Comparison of ENCODE assay signal across 22 cellular contexts in the genomic region with DNA sequence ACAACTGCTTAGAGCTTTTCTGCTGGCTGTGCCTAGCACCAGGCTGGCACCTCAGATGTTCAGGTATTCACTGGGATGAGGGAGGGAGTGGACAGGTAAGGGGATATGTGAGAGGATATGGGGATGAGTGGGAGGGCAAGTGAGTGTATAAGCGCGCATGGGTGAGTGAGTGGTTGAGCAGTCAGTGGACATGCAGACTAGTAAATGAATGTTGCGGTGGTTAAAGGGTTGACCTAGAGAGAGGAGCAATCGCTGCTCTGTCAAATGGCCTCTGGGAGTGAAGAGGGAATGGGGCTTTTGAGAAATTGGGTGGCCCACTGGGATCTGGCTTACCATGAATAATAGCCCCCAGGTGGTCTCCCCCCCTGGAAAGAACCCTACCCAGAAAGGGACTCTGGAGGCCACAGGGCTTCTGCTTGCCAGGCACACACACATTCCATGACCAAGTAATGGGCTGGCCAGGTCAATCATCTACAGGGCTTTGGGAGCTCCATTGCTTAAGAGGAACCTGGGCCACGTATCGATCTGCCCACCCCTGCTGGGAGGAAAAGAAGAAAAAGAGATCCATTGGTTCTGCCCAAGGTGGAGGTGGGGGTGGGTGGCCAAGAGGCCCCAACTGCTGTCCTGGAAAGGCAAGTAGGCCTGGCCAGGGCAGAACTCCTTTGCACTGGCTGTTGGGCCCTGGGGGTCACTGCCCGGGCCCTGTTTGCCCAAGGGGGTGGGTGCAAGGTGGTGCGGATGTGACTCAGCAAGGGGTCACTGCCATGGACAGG. TPM values are rescaled to one million over a fixed set of nuclear protein-coding genes. Genes with fewer than 3 reads are reported as not detected.
DNase-seq lines count a peak whose midpoint lies in the region; TF ChIP-seq lines count a peak whose summit lies in the region.
"Had no signal": no experiment of that assay in that cellular context is flagged by ENCODE, and none has a peak within 500 bp of the region (broad histone marks: within the 10 kb centered on the region; RNA-seq: fewer than 3 reads in every experiment).

No MANE protein-coding gene starts in this region.

- H3K36me3 Mint-ChIP-seq in Calu3 (ENCODE audit: insufficient read depth, unreplicated experiment), result peaks cover 7% of the 10 kb centered on the region
- H3K36me3 Mint-ChIP-seq in activated T-cell treated with anti-CD3 and anti-CD28 coated beads, Interleukin-2, amount 50 U/mL, for 24 hours (ENCODE audit: low read depth), result no peaks in the 10 kb centered on the region
- H3K36me3 Mint-ChIP-seq: stimulated activated effector memory CD8-positive, alpha-beta T cell treated with anti-CD3 and anti-CD28 coated beads, Interleukin-12 subunit alpha, Interleukin-12 subunit beta, amount 100 ng/mL, for 72 hours had no signal

- no peak overlapping the region for H2BK5ac ChIP-seq in neuronal stem cell (ENCODE audit: low read length)

- H3K4me3 ChIP-seq in Karpas-422 (ENCODE audit: low read length) (peak overlapping the region; percentile 63; the same call in 1 of the 2 replicates), epithelial cell of proximal tubule (ENCODE audit: low read depth, low read length) (no peak overlapping the region), neuronal stem cell (ENCODE audit: low read length in 2 of 2) (no peak overlapping the region), ascending aorta (no peak overlapping the region)
- H3K4me3 ChIP-seq: thyroid gland had no signal

- H3K18ac ChIP-seq in neuronal stem cell (ENCODE audit: low read length), result no peak overlapping the region

- H2AFZ ChIP-seq in Karpas-422 (ENCODE audit: low read length) (peak overlapping the region; percentile 22), neuronal stem cell (ENCODE audit: low read length) (peak overlapping the region; percentile 85)

- H3K23ac ChIP-seq in neuronal stem cell (ENCODE audit: low read depth, low read length, poor library complexity), result no peak overlapping the region

- H3K4ac ChIP-seq in neuronal stem cell (ENCODE audit: low read length), result no peak overlapping the region

- H3K27me3 Mint-ChIP-seq in Calu3 (ENCODE audit: unreplicated experiment), result no peaks in the 10 kb centered on the region
- no peaks in the 10 kb centered on the region for H3K27me3 Mint-ChIP-seq in activated T-cell treated with anti-CD3 and anti-CD28 coated beads, Interleukin-2, amount 50 U/mL, for 24 hours

- H2AK5ac ChIP-seq in neuronal stem cell (ENCODE audit: low read depth, low read length), result peak overlapping the region; percentile 58

- peaks cover 31% of the 10 kb centered on the region for H3K4me1 ChIP-seq in Karpas-422 (ENCODE audit: low read length)
- H3K4me1 ChIP-seq in neuronal stem cell (ENCODE audit: control insufficient read depth in 2 of 2, insufficient read depth in 1 of 2, low read depth in 1 of 2, low read length in 2 of 2), result peaks cover 0 to 13% of the 10 kb centered on the region in 2 donors
- no peaks in the 10 kb centered on the region for H3K4me1 ChIP-seq in ascending aorta
- H3K4me1 ChIP-seq: foreskin keratinocyte had no signal

- TF ChIP-seq CTCF in Calu3 (IDR thresholded peaks at IDR 0.05; ENCODE audit: unreplicated experiment), result no peak
- no peak for TF ChIP-seq CTCF in epithelial cell of proximal tubule (conservative IDR thresholded peaks at IDR 0.05; ENCODE audit: low read depth, low read length)
- no peak for TF ChIP-seq CTCF in ascending aorta (IDR thresholded peaks at IDR 0.05)

- H3K27ac Mint-ChIP-seq in Calu3 (ENCODE audit: unreplicated experiment), result peak overlapping the region; percentile 50
- no peak overlapping the region for H3K27ac Mint-ChIP-seq in activated T-cell treated with anti-CD3 and anti-CD28 coated beads, Interleukin-2, amount 50 U/mL, for 24 hours
- H3K27ac Mint-ChIP-seq: stimulated activated effector memory CD8-positive, alpha-beta T cell treated with anti-CD3 and anti-CD28 coated beads, Interleukin-12 subunit alpha, Interleukin-12 subunit beta, amount 100 ng/mL, for 72 hours had no signal

- no peaks in the 10 kb centered on the region for H4K20me1 ChIP-seq in Karpas-422 (ENCODE audit: insufficient read depth, low read depth, low read length)

- H3K27ac ChIP-seq in Karpas-422 (ENCODE audit: low read length), result peak overlapping the region; percentile 57; the same call in 1 of the 2 replicates
- H3K27ac ChIP-seq in neuronal stem cell (replicated peaks; ENCODE audit: low read length), result no peak overlapping the region
- no peak overlapping the region for H3K27ac ChIP-seq in ascending aorta
- H3K27ac ChIP-seq: epithelial cell of prostate, foreskin keratinocyte, pancreas, thyroid gland had no signal

- WGBS in neuronal stem cell (ENCODE audit: extremely low coverage in 2 of 2, insufficient read length in 2 of 2, insufficient replicate concordance in 1 of 2), 2 donors, result no CpG with 5 or more reads among the region's 8 CpGs

- H3K4me3 Mint-ChIP-seq in Calu3 (ENCODE audit: low read depth, unreplicated experiment), result peak overlapping the region; percentile 33
- no peak overlapping the region for H3K4me3 Mint-ChIP-seq in activated T-cell treated with anti-CD3 and anti-CD28 coated beads, Interleukin-2, amount 50 U/mL, for 24 hours
- H3K4me3 Mint-ChIP-seq: stimulated activated effector memory CD8-positive, alpha-beta T cell treated with anti-CD3 and anti-CD28 coated beads, Interleukin-12 subunit alpha, Interleukin-12 subunit beta, amount 100 ng/mL, for 72 hours had no signal

- CTCF ChIA-PET in Calu3 (lab: Charles Lee), result interaction anchor here (0.7 to 1.0 kb wide), 2 partner anchors 140 to 880 kb away, joined by 5 to 10 read pairs; no protein-coding TSS in a partner anchor

- H2BK12ac ChIP-seq in neuronal stem cell (ENCODE audit: low read length), result peak overlapping the region; percentile 17

- peak; percentile 59 for DNase-seq in Calu3
- no peak for DNase-seq in Karpas-422
- DNase-seq in epithelial cell of proximal tubule (ENCODE audit: low read depth), result peak; percentile 58
- no peak for DNase-seq in neuronal stem cell (ENCODE audit: low spot score)
- DNase-seq in AG08395 (ENCODE audit: low spot score), result no peak
- no peak for DNase-seq in activated T-cell treated with anti-CD3 and anti-CD28 coated beads, Interleukin-2, amount 50 U/mL, for 24 hours
- no peak for DNase-seq in RPMI8226
- DNase-seq in ascending aorta (ENCODE audit: low spot score in 2 of 2), result no peak
- DNase-seq: activated CD8-positive, alpha-beta memory T cell treated with anti-CD3 and anti-CD28 coated beads, Interleukin-2, amount 50 U/mL, for 48 hours; activated effector memory CD4-positive, alpha-beta T cell treated with anti-CD3 and anti-CD28 coated beads, Interleukin-2, amount 50 U/mL, for 16 hours; amniotic stem cell; COR-L47; EL; foreskin keratinocyte; mammary epithelial cell; NCI-H1417; NCI-H510A treated with DMSO at 0.1 percent for 48 hours; NK-92 treated with Interleukin-12 subunit alpha and Interleukin-12 subunit beta, amount 100 ng/mL, for 24 hours; thyroid gland had no signal

- no TSS peak for BruUV-seq in Calu3 (replicated peaks; lab: Mats Ljungman, UMichigan)

- no peak overlapping the region for H4K8ac ChIP-seq in neuronal stem cell (ENCODE audit: low read depth, low read length)

- intact Hi-C loops in Calu3 (cut with micrococcal nuclease; ENCODE audit: unreplicated experiment) (loop anchor here (5.0 kb wide), 1 partner anchor 891 kb away; no protein-coding TSS in a partner anchor), ascending aorta (cut with DNase I) (no loop called here)

- no peaks in the 10 kb centered on the region for H3K9me2 ChIP-seq in Karpas-422 (replicated peaks; ENCODE audit: insufficient read depth, low read length)

- no peak overlapping the region for H2BK120ac ChIP-seq in neuronal stem cell (ENCODE audit: low read depth, low read length)

- no peak overlapping the region for H4K91ac ChIP-seq in neuronal stem cell (ENCODE audit: low read depth, low read length, poor library complexity)

- H3K27me3 ChIP-seq in Karpas-422 (ENCODE audit: low read length) (no peaks in the 10 kb centered on the region), neuronal stem cell (ENCODE audit: control insufficient read depth in 3 of 3, insufficient read depth in 3 of 3, low read depth in 1 of 3, low read length in 3 of 3) (no peaks in the 10 kb centered on the region), ascending aorta (no peaks in the 10 kb centered on the region)
- H3K27me3 ChIP-seq: foreskin keratinocyte, pancreas, thyroid gland had no signal

- H3K79me2 ChIP-seq in Karpas-422 (ENCODE audit: low read length), result no peaks in the 10 kb centered on the region

- peak overlapping the region; percentile 65 for H3K4me2 ChIP-seq in Karpas-422 (ENCODE audit: low read depth, low read length, poor library complexity, severe bottlenecking)
- no peak overlapping the region for H3K4me2 ChIP-seq in neuronal stem cell (ENCODE audit: insufficient read depth, low read length, poor library complexity, severe bottlenecking)

- H2BK15ac ChIP-seq in neuronal stem cell (ENCODE audit: low read length), result peak overlapping the region; percentile 26

- no peaks in the 10 kb centered on the region for H3K9me3 Mint-ChIP-seq in Calu3 (ENCODE audit: low read depth, unreplicated experiment)
- no peaks in the 10 kb centered on the region for H3K9me3 Mint-ChIP-seq in activated T-cell treated with anti-CD3 and anti-CD28 coated beads, Interleukin-2, amount 50 U/mL, for 24 hours
- H3K9me3 Mint-ChIP-seq: stimulated activated effector memory CD8-positive, alpha-beta T cell treated with anti-CD3 and anti-CD28 coated beads, Interleukin-12 subunit alpha, Interleukin-12 subunit beta, amount 100 ng/mL, for 72 hours had no signal

- peak overlapping the region; percentile 68 for H3K9ac ChIP-seq in Karpas-422 (ENCODE audit: low read length)
- no peak overlapping the region for H3K9ac ChIP-seq in neuronal stem cell (ENCODE audit: low read depth, low read length, poor library complexity)

- H3K79me1 ChIP-seq in neuronal stem cell (ENCODE audit: low read depth, low read length), result no peaks in the 10 kb centered on the region

- H3K36me3 ChIP-seq in Karpas-422 (ENCODE audit: insufficient read depth, low read length) (no peaks in the 10 kb centered on the region), neuronal stem cell (replicated peaks in 1 of 2; ENCODE audit: control insufficient read depth in 2 of 2, insufficient read depth in 2 of 2, low read length in 2 of 2) (no peaks in the 10 kb centered on the region), ascending aorta (no peaks in the 10 kb centered on the region)
- H3K36me3 ChIP-seq: pancreas, thyroid gland had no signal

- H3K14ac ChIP-seq in neuronal stem cell (ENCODE audit: low read length), result no peak overlapping the region

- H3K9me3 ChIP-seq in Karpas-422 (ENCODE audit: low read length), result no peaks in the 10 kb centered on the region
- no peaks in the 10 kb centered on the region for H3K9me3 ChIP-seq in neuronal stem cell (replicated peaks in 1 of 2; ENCODE audit: control insufficient read depth in 2 of 2, insufficient read depth in 1 of 2, low read depth in 1 of 2, low read length in 2 of 2)
- H3K9me3 ChIP-seq in ascending aorta, result no peaks in the 10 kb centered on the region
- H3K9me3 ChIP-seq: pancreas, thyroid gland had no signal

- H3K4me1 Mint-ChIP-seq in Calu3 (ENCODE audit: low read depth, unreplicated experiment), result peaks cover 14% of the 10 kb centered on the region
- H3K4me1 Mint-ChIP-seq in activated T-cell treated with anti-CD3 and anti-CD28 coated beads, Interleukin-2, amount 50 U/mL, for 24 hours (ENCODE audit: low read depth), result peaks cover 41% of the 10 kb centered on the region

RNA-seq across cellular contexts. Expression of a gene that starts 30.8 kb away (rescaled TPM):
- total RNA-seq in Calu3 (2022) (208 and 240 TPM in 2 replicates), epithelial cell of proximal tubule (87.0 and 142 TPM in 2 replicates), ascending aorta (772 TPM)
- 76.8 and 118 TPM in 2 replicates for total RNA-seq in Karpas-422 (2014; rRNA removed; shearing (Covaris generic); ENCODE audit: low replicate concordance)
- polyA plus RNA-seq in neuronal stem cell (2013, experiment 1 of 2), result 270 TPM
- 294 TPM for polyA plus RNA-seq in neuronal stem cell (2013, experiment 2 of 2)

Comparison
In these comparisons a context has a peak if more than half of its experiments do, and no peak if none do; other contexts are left out.
1. DNase-seq: peak in Calu3 (single experiment) and epithelial cell of proximal tubule (single experiment); none in Karpas-422 (single experiment), neuronal stem cell (single experiment), AG08395 (single experiment), activated T-cell treated with anti-CD3 and anti-CD28 coated beads, Interleukin-2, amount 50 U/mL, for 24 hours (single experiment), RPMI8226 (single experiment) and ascending aorta (0 of 2).